In the genomic region with DNA sequence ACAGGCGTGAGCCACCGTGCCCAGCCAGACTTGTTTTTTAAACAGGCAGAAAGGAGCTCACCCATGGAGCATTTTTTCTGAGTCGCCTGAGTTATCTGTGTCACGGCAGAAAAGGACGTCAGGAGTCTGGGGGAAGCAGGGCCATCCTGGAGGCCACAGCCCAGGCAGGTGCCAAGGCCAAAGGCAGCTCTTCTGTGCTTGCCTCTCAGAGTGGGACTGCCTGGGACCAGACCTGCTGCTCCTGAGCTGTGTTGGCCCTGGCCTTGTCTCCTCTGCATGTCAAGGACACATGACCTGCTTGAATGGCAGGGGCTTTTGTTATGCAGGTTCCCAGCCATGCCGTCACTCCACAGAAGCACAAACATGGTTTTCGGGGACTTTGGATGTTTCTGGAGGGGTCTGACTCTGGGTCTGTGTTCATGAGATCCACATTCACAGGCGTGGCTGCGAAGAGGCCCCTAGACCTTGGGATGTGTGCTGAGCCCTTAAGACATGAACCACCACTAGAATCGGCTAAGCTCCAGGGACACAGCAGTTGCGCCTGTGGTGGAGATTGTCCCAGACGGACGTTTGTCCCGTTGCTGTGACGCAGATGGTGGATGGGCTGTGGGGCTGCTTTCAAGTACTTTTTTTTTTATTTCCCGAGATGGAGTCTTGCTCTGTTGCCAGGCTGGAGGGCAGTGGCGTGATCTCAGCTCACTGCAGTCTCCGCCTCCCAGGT, we compare ENCODE assay signal across 1 cellular context.
TF ChIP-seq lines count a peak whose summit lies in the region.

No MANE protein-coding gene starts in this region.

TF ChIP-seq in HepG2, 621 proteins besides CTCF, POLR2A, EP300 and RAD21 (continued from another document and continues in another):
- TF ChIP-seq ZBTB4 (CRISPR knock-in tag; IDR thresholded peaks at IDR 0.05; ENCODE audit: borderline replicate concordance) (peak; percentile 76; the same call in 1 of the 2 replicates), TEAD2 (CRISPR knock-in tag; IDR thresholded peaks at IDR 0.05) (no peak), YEATS4 (CRISPR knock-in tag; IDR thresholded peaks at IDR 0.05; ENCODE audit: borderline replicate concordance) (no peak), GTF3A (CRISPR knock-in tag; conservative IDR thresholded peaks at IDR 0.05) (no peak), ZNF446 (CRISPR knock-in tag; IDR thresholded peaks at IDR 0.05) (no peak), KLF6 (CRISPR knock-in tag; IDR thresholded peaks at IDR 0.05) (no peak), ZNF616 (CRISPR knock-in tag; IDR thresholded peaks at IDR 0.05; ENCODE audit: low read depth) (no peak), FUBP1 (CRISPR knock-in tag; IDR thresholded peaks at IDR 0.05; ENCODE audit: borderline replicate concordance) (no peak), ZNF430 (CRISPR knock-in tag; IDR thresholded peaks at IDR 0.05) (no peak), NBN (conservative IDR thresholded peaks at IDR 0.05) (no peak), NR2F1 (CRISPR knock-in tag; IDR thresholded peaks at IDR 0.05) (peak; percentile 67 to 79), POGK (CRISPR knock-in tag; conservative IDR thresholded peaks at IDR 0.05) (peak; percentile 49; the same call in 1 of the 2 replicates), DMAP1 (CRISPR knock-in tag; IDR thresholded peaks at IDR 0.05) (no peak), SAFB2 (CRISPR knock-in tag; IDR thresholded peaks at IDR 0.05; ENCODE audit: borderline replicate concordance, low read depth) (no peak), ISL2 (CRISPR knock-in tag; IDR thresholded peaks at IDR 0.05) (peak; percentile 56; the same call in 1 of the 2 replicates), ZFP62 (CRISPR knock-in tag; IDR thresholded peaks at IDR 0.05) (no peak), ELF1 (CRISPR knock-in tag; IDR thresholded peaks at IDR 0.05) (peak; percentile 31; the same call in 1 of the 2 replicates), XBP1 (CRISPR knock-in tag; IDR thresholded peaks at IDR 0.05) (no peak), RAD51 (IDR thresholded peaks at IDR 0.05; ENCODE audit: borderline replicate concordance) (no peak), DDIT3 (CRISPR knock-in tag; IDR thresholded peaks at IDR 0.05) (no peak)
- TF ChIP-seq, protein P1, sequence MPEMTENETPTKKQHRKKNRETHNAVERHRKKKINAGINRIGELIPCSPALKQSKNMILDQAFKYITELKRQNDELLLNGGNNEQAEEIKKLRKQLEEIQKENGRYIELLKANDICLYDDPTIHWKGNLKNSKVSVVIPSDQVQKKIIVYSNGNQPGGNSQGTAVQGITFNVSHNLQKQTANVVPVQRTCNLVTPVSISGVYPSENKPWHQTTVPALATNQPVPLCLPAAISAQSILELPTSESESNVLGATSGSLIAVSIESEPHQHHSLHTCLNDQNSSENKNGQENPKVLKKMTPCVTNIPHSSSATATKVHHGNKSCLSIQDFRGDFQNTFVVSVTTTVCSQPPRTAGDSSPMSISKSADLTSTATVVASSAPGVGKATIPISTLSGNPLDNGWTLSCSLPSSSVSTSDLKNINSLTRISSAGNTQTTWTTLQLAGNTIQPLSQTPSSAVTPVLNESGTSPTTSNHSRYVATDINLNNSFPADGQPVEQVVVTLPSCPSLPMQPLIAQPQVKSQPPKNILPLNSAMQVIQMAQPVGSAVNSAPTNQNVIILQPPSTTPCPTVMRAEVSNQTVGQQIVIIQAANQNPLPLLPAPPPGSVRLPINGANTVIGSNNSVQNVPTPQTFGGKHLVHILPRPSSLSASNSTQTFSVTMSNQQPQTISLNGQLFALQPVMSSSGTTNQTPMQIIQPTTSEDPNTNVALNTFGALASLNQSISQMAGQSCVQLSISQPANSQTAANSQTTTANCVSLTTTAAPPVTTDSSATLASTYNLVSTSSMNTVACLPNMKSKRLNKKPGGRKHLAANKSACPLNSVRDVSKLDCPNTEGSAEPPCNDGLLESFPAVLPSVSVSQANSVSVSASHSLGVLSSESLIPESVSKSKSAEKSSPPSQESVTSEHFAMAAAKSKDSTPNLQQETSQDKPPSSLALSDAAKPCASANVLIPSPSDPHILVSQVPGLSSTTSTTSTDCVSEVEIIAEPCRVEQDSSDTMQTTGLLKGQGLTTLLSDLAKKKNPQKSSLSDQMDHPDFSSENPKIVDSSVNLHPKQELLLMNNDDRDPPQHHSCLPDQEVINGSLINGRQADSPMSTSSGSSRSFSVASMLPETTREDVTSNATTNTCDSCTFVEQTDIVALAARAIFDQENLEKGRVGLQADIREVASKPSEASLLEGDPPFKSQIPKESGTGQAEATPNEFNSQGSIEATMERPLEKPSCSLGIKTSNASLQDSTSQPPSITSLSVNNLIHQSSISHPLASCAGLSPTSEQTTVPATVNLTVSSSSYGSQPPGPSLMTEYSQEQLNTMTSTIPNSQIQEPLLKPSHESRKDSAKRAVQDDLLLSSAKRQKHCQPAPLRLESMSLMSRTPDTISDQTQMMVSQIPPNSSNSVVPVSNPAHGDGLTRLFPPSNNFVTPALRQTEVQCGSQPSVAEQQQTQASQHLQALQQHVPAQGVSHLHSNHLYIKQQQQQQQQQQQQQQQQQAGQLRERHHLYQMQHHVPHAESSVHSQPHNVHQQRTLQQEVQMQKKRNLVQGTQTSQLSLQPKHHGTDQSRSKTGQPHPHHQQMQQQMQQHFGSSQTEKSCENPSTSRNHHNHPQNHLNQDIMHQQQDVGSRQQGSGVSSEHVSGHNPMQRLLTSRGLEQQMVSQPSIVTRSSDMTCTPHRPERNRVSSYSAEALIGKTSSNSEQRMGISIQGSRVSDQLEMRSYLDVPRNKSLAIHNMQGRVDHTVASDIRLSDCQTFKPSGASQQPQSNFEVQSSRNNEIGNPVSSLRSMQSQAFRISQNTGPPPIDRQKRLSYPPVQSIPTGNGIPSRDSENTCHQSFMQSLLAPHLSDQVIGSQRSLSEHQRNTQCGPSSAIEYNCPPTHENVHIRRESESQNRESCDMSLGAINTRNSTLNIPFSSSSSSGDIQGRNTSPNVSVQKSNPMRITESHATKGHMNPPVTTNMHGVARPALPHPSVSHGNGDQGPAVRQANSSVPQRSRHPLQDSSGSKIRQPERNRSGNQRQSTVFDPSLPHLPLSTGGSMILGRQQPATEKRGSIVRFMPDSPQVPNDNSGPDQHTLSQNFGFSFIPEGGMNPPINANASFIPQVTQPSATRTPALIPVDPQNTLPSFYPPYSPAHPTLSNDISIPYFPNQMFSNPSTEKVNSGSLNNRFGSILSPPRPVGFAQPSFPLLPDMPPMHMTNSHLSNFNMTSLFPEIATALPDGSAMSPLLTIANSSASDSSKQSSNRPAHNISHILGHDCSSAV (CRISPR knock-in tag; IDR thresholded peaks at IDR 0.05; ENCODE audit: borderline replicate concordance), result no peak
- TF ChIP-seq, protein P2, sequence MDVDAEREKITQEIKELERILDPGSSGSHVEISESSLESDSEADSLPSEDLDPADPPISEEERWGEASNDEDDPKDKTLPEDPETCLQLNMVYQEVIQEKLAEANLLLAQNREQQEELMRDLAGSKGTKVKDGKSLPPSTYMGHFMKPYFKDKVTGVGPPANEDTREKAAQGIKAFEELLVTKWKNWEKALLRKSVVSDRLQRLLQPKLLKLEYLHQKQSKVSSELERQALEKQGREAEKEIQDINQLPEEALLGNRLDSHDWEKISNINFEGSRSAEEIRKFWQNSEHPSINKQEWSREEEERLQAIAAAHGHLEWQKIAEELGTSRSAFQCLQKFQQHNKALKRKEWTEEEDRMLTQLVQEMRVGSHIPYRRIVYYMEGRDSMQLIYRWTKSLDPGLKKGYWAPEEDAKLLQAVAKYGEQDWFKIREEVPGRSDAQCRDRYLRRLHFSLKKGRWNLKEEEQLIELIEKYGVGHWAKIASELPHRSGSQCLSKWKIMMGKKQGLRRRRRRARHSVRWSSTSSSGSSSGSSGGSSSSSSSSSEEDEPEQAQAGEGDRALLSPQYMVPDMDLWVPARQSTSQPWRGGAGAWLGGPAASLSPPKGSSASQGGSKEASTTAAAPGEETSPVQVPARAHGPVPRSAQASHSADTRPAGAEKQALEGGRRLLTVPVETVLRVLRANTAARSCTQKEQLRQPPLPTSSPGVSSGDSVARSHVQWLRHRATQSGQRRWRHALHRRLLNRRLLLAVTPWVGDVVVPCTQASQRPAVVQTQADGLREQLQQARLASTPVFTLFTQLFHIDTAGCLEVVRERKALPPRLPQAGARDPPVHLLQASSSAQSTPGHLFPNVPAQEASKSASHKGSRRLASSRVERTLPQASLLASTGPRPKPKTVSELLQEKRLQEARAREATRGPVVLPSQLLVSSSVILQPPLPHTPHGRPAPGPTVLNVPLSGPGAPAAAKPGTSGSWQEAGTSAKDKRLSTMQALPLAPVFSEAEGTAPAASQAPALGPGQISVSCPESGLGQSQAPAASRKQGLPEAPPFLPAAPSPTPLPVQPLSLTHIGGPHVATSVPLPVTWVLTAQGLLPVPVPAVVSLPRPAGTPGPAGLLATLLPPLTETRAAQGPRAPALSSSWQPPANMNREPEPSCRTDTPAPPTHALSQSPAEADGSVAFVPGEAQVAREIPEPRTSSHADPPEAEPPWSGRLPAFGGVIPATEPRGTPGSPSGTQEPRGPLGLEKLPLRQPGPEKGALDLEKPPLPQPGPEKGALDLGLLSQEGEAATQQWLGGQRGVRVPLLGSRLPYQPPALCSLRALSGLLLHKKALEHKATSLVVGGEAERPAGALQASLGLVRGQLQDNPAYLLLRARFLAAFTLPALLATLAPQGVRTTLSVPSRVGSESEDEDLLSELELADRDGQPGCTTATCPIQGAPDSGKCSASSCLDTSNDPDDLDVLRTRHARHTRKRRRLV (CRISPR knock-in tag; IDR thresholded peaks at IDR 0.05), result no peak
